Comparison of ENCODE assay signal across 23 cellular contexts in the genomic region with DNA sequence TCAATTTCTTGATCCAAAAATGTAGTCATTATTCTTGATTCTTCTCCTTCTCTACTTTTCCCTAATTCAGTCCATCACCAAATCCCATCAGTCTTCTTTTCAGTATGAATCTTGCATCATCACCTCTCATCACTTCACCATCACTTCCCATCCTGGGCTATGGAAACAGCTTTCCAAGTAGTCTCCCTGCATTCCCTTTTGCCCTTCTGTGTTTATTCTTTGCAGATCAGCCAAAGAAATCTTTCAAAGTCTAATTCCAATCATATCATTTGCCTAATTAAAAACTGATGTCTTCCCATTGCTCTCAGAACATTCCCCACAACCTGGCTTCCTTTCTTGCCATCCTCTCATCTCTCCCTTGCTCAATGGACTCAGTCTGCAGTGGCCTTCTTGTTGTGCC.
DNase-seq lines count a peak whose midpoint lies in the region; ATAC-seq, FAIRE-seq and TF ChIP-seq lines count a peak whose summit lies in the region.
"Had no signal": no experiment of that assay in that cellular context is flagged by ENCODE, and none has a peak within 500 bp of the region (broad histone marks: within the 10 kb centered on the region; RNA-seq: fewer than 3 reads in every experiment).

No MANE protein-coding gene starts in this region.

- H4K20me1 ChIP-seq in K562 (replicated peaks; ENCODE audit: control insufficient read depth, insufficient read depth, low read length), result no peaks in the 10 kb centered on the region
- H4K20me1 ChIP-seq: BLaER1 treated with 17β-estradiol and CSF1 and Interleukin-3, amounts not matched to agents 10 nM and 100 nM had no signal

- CTCF ChIA-PET in BJ (lab: Yijun Ruan, JAX) (interaction anchor here (1.5 kb wide), 1 partner anchor 47 kb away, joined by 3 read pairs; no protein-coding TSS in a partner anchor), K562 (lab: Yijun Ruan, JAX; ENCODE audit: low intra/inter-chr PET ratio) (no interaction called here)

- intact Hi-C loops in K562 (cut with micrococcal nuclease), result no loop called here

- no peak overlapping the region for H3K4me2 ChIP-seq in K562 (ENCODE audit: insufficient read depth, low read length)
- H3K4me2 ChIP-seq: A549; BLaER1 treated with 17β-estradiol and CSF1 and Interleukin-3, amounts not matched to agents 10 nM and 100 nM; GM23338 had no signal

- H3K9ac ChIP-seq in K562 (ENCODE audit: insufficient read depth in 1 of 2, low read depth in 2 of 2, low read length in 2 of 2), result no peak overlapping the region
- H3K9ac ChIP-seq: BLaER1 treated with 17β-estradiol and CSF1 and Interleukin-3, amounts not matched to agents 10 nM and 100 nM had no signal

- POLR2A ChIA-PET in BJ (lab: Charles Lee), result no interaction called here
- POLR2A ChIA-PET in K562 (lab: Yijun Ruan, JAX), result no interaction called here

- in situ Hi-C loops in K562 (cut with MboI), result no loop called here

- no peak for FAIRE-seq in K562 (lab: Jason Lieb, UNC)
- FAIRE-seq: A549, G401.6, GM12891, GM19239, H54 had no signal

- no TSS peak for BruUV-seq in K562 (replicated peaks; lab: Mats Ljungman, UMichigan)

- no peaks in the 10 kb centered on the region for H3K9me1 ChIP-seq in K562 (ENCODE audit: control insufficient read depth, insufficient read depth, low read length)

- H3K4me3 ChIP-seq in AG09309 (ENCODE audit: control insufficient read depth, low read depth, low read length) (no peak overlapping the region), BJ (ENCODE audit: low read depth, low read length) (no peak overlapping the region), K562 (no peak overlapping the region), fibroblast of mammary gland (ENCODE audit: control insufficient read depth, low read depth, low read length) (no peak overlapping the region)
- H3K4me3 ChIP-seq: A549; BLaER1 treated with 17β-estradiol and CSF1 and Interleukin-3, amounts not matched to agents 10 nM and 100 nM; GM23338 had no signal

- peaks cover 0 to 4% of the 10 kb centered on the region in 2 experiments; a peak in 1 of 5 replicates for H3K4me1 ChIP-seq in K562 (replicated peaks in 1 of 2; ENCODE audit: control insufficient read depth in 2 of 2, insufficient read depth in 2 of 2, low read length in 2 of 2)
- H3K4me1 ChIP-seq: A549 had no signal

- TF ChIP-seq EP300 in K562 (IDR thresholded peaks at IDR 0.05; ENCODE audit: low read length), result no peak

- no peaks in the 10 kb centered on the region for H3K9me3 ChIP-seq in K562 (replicated peaks; ENCODE audit: control insufficient read depth, insufficient read depth, low read depth, low read length)
- H3K9me3 ChIP-seq: A549 had no signal

- H3K79me2 ChIP-seq in K562 (ENCODE audit: control insufficient read depth, insufficient read depth, low read length), result no peaks in the 10 kb centered on the region

- no peak for TF ChIP-seq CTCF in AG09309 (IDR thresholded peaks at IDR 0.05; ENCODE audit: control insufficient read depth, insufficient read depth, low read depth, low read length, missing control alignments)
- no peak for TF ChIP-seq CTCF in BJ (IDR thresholded peaks at IDR 0.05; ENCODE audit: insufficient read depth, low read depth, low read length)
- TF ChIP-seq CTCF in K562 (IDR thresholded peaks at IDR 0.05 in 2 of 3, conservative IDR thresholded peaks at IDR 0.05 in 1 of 3; ENCODE audit: insufficient read depth in 2 of 3, low read depth in 1 of 3, low read length in 3 of 3), result no peak
- no peak for TF ChIP-seq CTCF in fibroblast of mammary gland (conservative IDR thresholded peaks at IDR 0.05; ENCODE audit: control insufficient read depth, insufficient read depth, low read depth, low read length)

- ATAC-seq in K562, result no peak
- ATAC-seq in HG02798 (IDR thresholded peaks at IDR 0.05; ENCODE audit: poor library complexity, unreplicated experiment), result no peak
- ATAC-seq: A549; CD8-positive, alpha-beta T cell; GM23338 had no signal

- DNase-seq in AG09309 (ENCODE audit: low read depth) (peak; percentile 62), BJ (ENCODE audit: low read depth) (peak; percentile 34), K562 (ENCODE audit: extremely low read depth in 1 of 4, low spot score in 3 of 4) (no peak), fibroblast of mammary gland (ENCODE audit: low read depth) (peak; percentile 54), mucosa of gallbladder (ENCODE audit: low spot score) (no peak), SKM-1 (lab: John Stamatoyannopoulos, UW; ENCODE audit: unreplicated experiment) (no peak), HuH-7.5 (ENCODE audit: low spot score) (no peak)
- DNase-seq: Calu3; CD8-positive, alpha-beta T cell; DMS79 treated with DMSO at 0.1 percent for 48 hours; HCEC 1CT; IMR-90; KBM-7 had no signal

- no peak overlapping the region for H3K27ac ChIP-seq in K562 (ENCODE audit: extremely low read depth, low read depth, low read length)
- H3K27ac ChIP-seq: 22Rv1; A549; BLaER1 treated with 17β-estradiol and CSF1 and Interleukin-3, amounts not matched to agents 10 nM and 100 nM; HL-60 had no signal

- H2AFZ ChIP-seq in K562 (ENCODE audit: low read depth, low read length), result no peak overlapping the region
- H2AFZ ChIP-seq: GM23338 had no signal

- no peaks in the 10 kb centered on the region for H3K27me3 ChIP-seq in BJ (ENCODE audit: control insufficient read depth, insufficient read depth, low read length)
- no peaks in the 10 kb centered on the region for H3K27me3 ChIP-seq in K562 (ENCODE audit: control insufficient read depth in 2 of 2, insufficient read depth in 2 of 2, low read length in 2 of 2)
- H3K27me3 ChIP-seq: BLaER1 treated with 17β-estradiol and CSF1 and Interleukin-3, amounts not matched to agents 10 nM and 100 nM had no signal

- TF ChIP-seq RAD21 in K562 (CRISPR knock-in tag; conservative IDR thresholded peaks at IDR 0.05 in 1 of 2, IDR thresholded peaks at IDR 0.05 in 1 of 2), result no peak

- H3K36me3 ChIP-seq in BJ (ENCODE audit: control insufficient read depth, insufficient read depth, low read length), result no peaks in the 10 kb centered on the region
- H3K36me3 ChIP-seq in K562 (ENCODE audit: control insufficient read depth, insufficient read depth, low read length), result no peaks in the 10 kb centered on the region
- H3K36me3 ChIP-seq: BLaER1 treated with 17β-estradiol and CSF1 and Interleukin-3, amounts not matched to agents 10 nM and 100 nM had no signal

- TF ChIP-seq POLR2A in K562 (conservative IDR thresholded peaks at IDR 0.05), result no peak

TF ChIP-seq in K562, 482 proteins besides CTCF, POLR2A, EP300 and RAD21:
- TF ChIP-seq ELF4 (CRISPR knock-in tag; IDR thresholded peaks at IDR 0.05), result no peak
- no peak for TF ChIP-seq CEBPG (CRISPR knock-in tag; IDR thresholded peaks at IDR 0.05)
- 0 out of 4 replicates have a peak, but pooled peaks of 1 of the 2 experiments have one; percentile 6 for TF ChIP-seq CEBPG (tag; conservative IDR thresholded peaks at IDR 0.05 in 1 of 2, IDR thresholded peaks at IDR 0.05 in 1 of 2)
- TF ChIP-seq, protein P1, sequence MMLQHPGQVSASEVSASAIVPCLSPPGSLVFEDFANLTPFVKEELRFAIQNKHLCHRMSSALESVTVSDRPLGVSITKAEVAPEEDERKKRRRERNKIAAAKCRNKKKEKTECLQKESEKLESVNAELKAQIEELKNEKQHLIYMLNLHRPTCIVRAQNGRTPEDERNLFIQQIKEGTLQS (IDR thresholded peaks at IDR 0.05), result peak; percentile 60
- TF ChIP-seq, protein P1 (CRISPR knock-in tag; conservative IDR thresholded peaks at IDR 0.05), result no peak
TF ChIP-seq in K562: peak in this region for 2.

Comparison
In these comparisons a context has a peak if more than half of its experiments do, and no peak if none do; other contexts are left out.
1. DNase-seq: peak in AG09309 (single experiment), BJ (single experiment) and fibroblast of mammary gland (single experiment); none in K562 (0 of 4), mucosa of gallbladder (single experiment), SKM-1 (single experiment) and HuH-7.5 (single experiment).